Comparison of ENCODE assay signal across 12 cellular contexts in the genomic region with DNA sequence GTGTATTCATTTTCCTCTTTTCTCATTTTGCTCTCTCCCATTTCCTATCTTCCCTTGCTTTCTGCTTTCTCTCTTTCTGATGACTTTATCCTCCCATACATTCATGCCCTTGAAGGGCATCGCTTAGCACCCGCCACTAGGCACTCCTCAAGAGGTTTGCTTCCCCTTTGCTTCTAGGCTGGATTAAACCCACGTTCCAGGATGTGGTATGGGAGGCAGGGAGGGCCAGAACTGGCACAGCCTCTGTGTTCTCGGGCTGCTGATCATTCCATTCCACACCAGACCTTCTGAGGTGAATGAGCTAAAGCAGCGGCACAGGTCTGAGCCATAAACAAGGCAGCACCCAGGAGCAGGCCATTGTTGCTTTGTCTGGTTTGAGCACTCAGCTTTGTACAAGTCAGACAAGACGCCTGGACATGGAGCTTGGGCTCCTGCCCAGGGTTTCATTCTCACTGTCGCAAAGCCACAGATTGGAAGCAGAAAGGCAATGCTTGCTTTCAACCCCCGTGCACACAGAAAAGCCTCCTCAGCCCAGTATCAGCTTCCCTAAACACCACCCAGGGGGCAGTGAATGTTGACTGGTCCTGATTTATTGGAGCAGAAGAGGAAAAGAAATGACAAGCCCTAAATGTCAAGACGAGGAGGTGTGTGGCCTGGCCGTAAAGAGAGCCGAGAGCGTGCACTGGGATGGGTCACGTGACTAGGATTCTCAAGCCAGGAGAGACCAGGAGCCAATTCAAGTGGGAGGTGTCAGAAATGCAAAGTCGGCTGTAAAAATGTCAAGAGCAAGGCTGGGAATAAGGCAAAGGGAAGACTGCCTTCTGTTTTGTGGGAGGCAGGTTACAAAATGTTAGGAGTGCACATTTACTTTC.
DNase-seq lines count a peak whose midpoint lies in the region; ATAC-seq and TF ChIP-seq lines count a peak whose summit lies in the region.
"Had no signal": no experiment of that assay in that cellular context is flagged by ENCODE, and none has a peak within 500 bp of the region (broad histone marks: within the 10 kb centered on the region; RNA-seq: fewer than 3 reads in every experiment).

No MANE protein-coding gene starts in this region.

- no peak overlapping the region for H3K4me3 ChIP-seq in effector memory CD4-positive, alpha-beta T cell (ENCODE audit: insufficient read depth, low read depth, low read length, poor library complexity, severe bottlenecking)

- POLR2A ChIA-PET in WTC11 (lab: Charles Lee): interaction anchor here (1.3 kb wide), 1 partner anchor 281 kb away, joined by 6 read pairs; no protein-coding TSS in a partner anchor

- TF ChIP-seq CTCF in C4-2B (conservative IDR thresholded peaks at IDR 0.05) (no peak), WTC11 (IDR thresholded peaks at IDR 0.05) (no peak)

- no peaks in the 10 kb centered on the region for H3K4me1 ChIP-seq in effector memory CD4-positive, alpha-beta T cell (ENCODE audit: control insufficient read depth, insufficient read depth, low read length, poor library complexity, severe bottlenecking)

- CTCF ChIA-PET in WTC11 (lab: Charles Lee): interaction anchor here (0.9 to 1.2 kb wide), 2 partner anchors 10 to 35 kb away, joined by 3 to 5 read pairs; no protein-coding TSS in a partner anchor

- H3K9me3 Mint-ChIP-seq in WTC11: no peaks in the 10 kb centered on the region
- H3K9me3 Mint-ChIP-seq: memory B cell; stimulated activated effector memory CD8-positive, alpha-beta T cell treated with anti-CD3 and anti-CD28 coated beads, Interleukin-12 subunit alpha, Interleukin-12 subunit beta, amount 100 ng/mL, for 72 hours had no signal

- peak; percentile 68 for ATAC-seq in WTC11
- peak; percentile 83 to 84 for ATAC-seq in left cardiac atrium
- ATAC-seq in HG02759 (IDR thresholded peaks at IDR 0.05; ENCODE audit: unreplicated experiment): no peak
- ATAC-seq: HCT116; stimulated activated effector memory CD8-positive, alpha-beta T cell treated with anti-CD3 and anti-CD28 coated beads, Interleukin-12 subunit alpha, Interleukin-12 subunit beta, amount 100 ng/mL, for 72 hours had no signal

- H3K36me3 ChIP-seq in effector memory CD4-positive, alpha-beta T cell (ENCODE audit: control insufficient read depth, insufficient read depth, low read length): no peaks in the 10 kb centered on the region

- intact Hi-C loops in left cardiac atrium (cut with DNase I): loop anchor here in 1 of 2 donors (10.0 kb wide), 1 partner anchor 69 kb away; no protein-coding TSS in a partner anchor
- intact Hi-C loops in posterior cingulate gyrus (cut with DNase I): no loop called here

- H3K4me1 Mint-ChIP-seq in WTC11: peaks cover 8% of the 10 kb centered on the region
- H3K4me1 Mint-ChIP-seq: memory B cell; stimulated activated effector memory CD8-positive, alpha-beta T cell treated with anti-CD3 and anti-CD28 coated beads, Interleukin-12 subunit alpha, Interleukin-12 subunit beta, amount 100 ng/mL, for 72 hours had no signal

- DNase-seq in WTC11 (ENCODE audit: low spot score) (peak; percentile 20), left cardiac atrium (peak; percentile 66), posterior cingulate gyrus (peak in 8 of 10 donors; percentile 33 to 90 (median 47)), NCI-H2081 treated with DMSO at 0.1 percent for 48 hours (lab: John Stamatoyannopoulos, UW) (no peak)
- DNase-seq in stimulated activated CD4-positive, alpha-beta T cell treated with anti-CD3 and anti-CD28 coated beads, Interleukin-4, amount 100 ng/mL, for 1 hour: no peak
- DNase-seq in effector memory CD4-positive, alpha-beta T cell: no peak
- DNase-seq: NK-92 treated with Interleukin-12 subunit alpha and Interleukin-12 subunit beta, amount 100 ng/mL, for 24 hours had no signal

- H3K27ac Mint-ChIP-seq in WTC11: no peak overlapping the region
- H3K27ac Mint-ChIP-seq: memory B cell; stimulated activated effector memory CD8-positive, alpha-beta T cell treated with anti-CD3 and anti-CD28 coated beads, Interleukin-12 subunit alpha, Interleukin-12 subunit beta, amount 100 ng/mL, for 72 hours had no signal

- no peaks in the 10 kb centered on the region for H3K27me3 ChIP-seq in effector memory CD4-positive, alpha-beta T cell (replicated peaks; ENCODE audit: control insufficient read depth, insufficient read depth, low read length, poor library complexity, severe bottlenecking)

- H3K9me3 ChIP-seq in effector memory CD4-positive, alpha-beta T cell (ENCODE audit: control insufficient read depth, low read length): no peaks in the 10 kb centered on the region

- H3K27me3 Mint-ChIP-seq in WTC11 (ENCODE audit: low read depth): no peaks in the 10 kb centered on the region

- H3K36me3 Mint-ChIP-seq in WTC11: no peaks in the 10 kb centered on the region
- H3K36me3 Mint-ChIP-seq: memory B cell; stimulated activated effector memory CD8-positive, alpha-beta T cell treated with anti-CD3 and anti-CD28 coated beads, Interleukin-12 subunit alpha, Interleukin-12 subunit beta, amount 100 ng/mL, for 72 hours had no signal

- H3K4me3 Mint-ChIP-seq in WTC11: no peak overlapping the region
- H3K4me3 Mint-ChIP-seq: memory B cell; stimulated activated effector memory CD8-positive, alpha-beta T cell treated with anti-CD3 and anti-CD28 coated beads, Interleukin-12 subunit alpha, Interleukin-12 subunit beta, amount 100 ng/mL, for 72 hours had no signal

- peak overlapping the region; percentile 10; the same call in 1 of the 2 replicates for H3K27ac ChIP-seq in C4-2B
- H3K27ac ChIP-seq in effector memory CD4-positive, alpha-beta T cell (ENCODE audit: insufficient read depth, low read length, poor library complexity, severe bottlenecking): no peak overlapping the region

TF ChIP-seq in WTC11, 78 proteins besides CTCF, POLR2A, EP300 and RAD21:
- TF ChIP-seq FOXP1 (CRISPR knock-in tag; IDR thresholded peaks at IDR 0.05; ENCODE audit: borderline replicate concordance) (no peak), ZNF671 (CRISPR knock-in tag; IDR thresholded peaks at IDR 0.05) (no peak), IRF2 (CRISPR knock-in tag; IDR thresholded peaks at IDR 0.05; ENCODE audit: borderline replicate concordance, low read depth) (no peak), CREM (CRISPR knock-in tag; IDR thresholded peaks at IDR 0.05) (no peak)
- TF ChIP-seq, protein P1, sequence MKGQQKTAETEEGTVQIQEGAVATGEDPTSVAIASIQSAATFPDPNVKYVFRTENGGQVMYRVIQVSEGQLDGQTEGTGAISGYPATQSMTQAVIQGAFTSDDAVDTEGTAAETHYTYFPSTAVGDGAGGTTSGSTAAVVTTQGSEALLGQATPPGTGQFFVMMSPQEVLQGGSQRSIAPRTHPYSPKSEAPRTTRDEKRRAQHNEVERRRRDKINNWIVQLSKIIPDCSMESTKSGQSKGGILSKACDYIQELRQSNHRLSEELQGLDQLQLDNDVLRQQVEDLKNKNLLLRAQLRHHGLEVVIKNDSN (CRISPR knock-in tag; IDR thresholded peaks at IDR 0.05): peak; percentile 83
- TF ChIP-seq, protein P2, sequence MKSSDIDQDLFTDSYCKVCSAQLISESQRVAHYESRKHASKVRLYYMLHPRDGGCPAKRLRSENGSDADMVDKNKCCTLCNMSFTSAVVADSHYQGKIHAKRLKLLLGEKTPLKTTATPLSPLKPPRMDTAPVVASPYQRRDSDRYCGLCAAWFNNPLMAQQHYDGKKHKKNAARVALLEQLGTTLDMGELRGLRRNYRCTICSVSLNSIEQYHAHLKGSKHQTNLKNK (CRISPR knock-in tag; IDR thresholded peaks at IDR 0.05): no peak
- TF ChIP-seq, protein P3, sequence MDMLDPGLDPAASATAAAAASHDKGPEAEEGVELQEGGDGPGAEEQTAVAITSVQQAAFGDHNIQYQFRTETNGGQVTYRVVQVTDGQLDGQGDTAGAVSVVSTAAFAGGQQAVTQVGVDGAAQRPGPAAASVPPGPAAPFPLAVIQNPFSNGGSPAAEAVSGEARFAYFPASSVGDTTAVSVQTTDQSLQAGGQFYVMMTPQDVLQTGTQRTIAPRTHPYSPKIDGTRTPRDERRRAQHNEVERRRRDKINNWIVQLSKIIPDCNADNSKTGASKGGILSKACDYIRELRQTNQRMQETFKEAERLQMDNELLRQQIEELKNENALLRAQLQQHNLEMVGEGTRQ (CRISPR knock-in tag; IDR thresholded peaks at IDR 0.05): peak; percentile 84
- TF ChIP-seq, protein P4, sequence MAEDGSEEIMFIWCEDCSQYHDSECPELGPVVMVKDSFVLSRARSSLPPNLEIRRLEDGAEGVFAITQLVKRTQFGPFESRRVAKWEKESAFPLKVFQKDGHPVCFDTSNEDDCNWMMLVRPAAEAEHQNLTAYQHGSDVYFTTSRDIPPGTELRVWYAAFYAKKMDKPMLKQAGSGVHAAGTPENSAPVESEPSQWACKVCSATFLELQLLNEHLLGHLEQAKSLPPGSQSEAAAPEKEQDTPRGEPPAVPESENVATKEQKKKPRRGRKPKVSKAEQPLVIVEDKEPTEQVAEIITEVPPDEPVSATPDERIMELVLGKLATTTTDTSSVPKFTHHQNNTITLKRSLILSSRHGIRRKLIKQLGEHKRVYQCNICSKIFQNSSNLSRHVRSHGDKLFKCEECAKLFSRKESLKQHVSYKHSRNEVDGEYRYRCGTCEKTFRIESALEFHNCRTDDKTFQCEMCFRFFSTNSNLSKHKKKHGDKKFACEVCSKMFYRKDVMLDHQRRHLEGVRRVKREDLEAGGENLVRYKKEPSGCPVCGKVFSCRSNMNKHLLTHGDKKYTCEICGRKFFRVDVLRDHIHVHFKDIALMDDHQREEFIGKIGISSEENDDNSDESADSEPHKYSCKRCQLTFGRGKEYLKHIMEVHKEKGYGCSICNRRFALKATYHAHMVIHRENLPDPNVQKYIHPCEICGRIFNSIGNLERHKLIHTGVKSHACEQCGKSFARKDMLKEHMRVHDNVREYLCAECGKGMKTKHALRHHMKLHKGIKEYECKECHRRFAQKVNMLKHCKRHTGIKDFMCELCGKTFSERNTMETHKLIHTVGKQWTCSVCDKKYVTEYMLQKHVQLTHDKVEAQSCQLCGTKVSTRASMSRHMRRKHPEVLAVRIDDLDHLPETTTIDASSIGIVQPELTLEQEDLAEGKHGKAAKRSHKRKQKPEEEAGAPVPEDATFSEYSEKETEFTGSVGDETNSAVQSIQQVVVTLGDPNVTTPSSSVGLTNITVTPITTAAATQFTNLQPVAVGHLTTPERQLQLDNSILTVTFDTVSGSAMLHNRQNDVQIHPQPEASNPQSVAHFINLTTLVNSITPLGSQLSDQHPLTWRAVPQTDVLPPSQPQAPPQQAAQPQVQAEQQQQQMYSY (CRISPR knock-in tag; IDR thresholded peaks at IDR 0.05): peak; percentile 79

Comparison
In these comparisons a context has a peak if more than half of its experiments do, and no peak if none do; other contexts are left out.
1. DNase-seq: peak in WTC11 (single experiment), left cardiac atrium (single experiment) and posterior cingulate gyrus (8 of 10); none in stimulated activated CD4-positive, alpha-beta T cell treated with anti-CD3 and anti-CD28 coated beads, Interleukin-4, amount 100 ng/mL, for 1 hour (single experiment), NCI-H2081 treated with DMSO at 0.1 percent for 48 hours (single experiment) and effector memory CD4-positive, alpha-beta T cell (0 of 3).